ENCODE assay signal across 1 cellular context in the genomic region with DNA sequence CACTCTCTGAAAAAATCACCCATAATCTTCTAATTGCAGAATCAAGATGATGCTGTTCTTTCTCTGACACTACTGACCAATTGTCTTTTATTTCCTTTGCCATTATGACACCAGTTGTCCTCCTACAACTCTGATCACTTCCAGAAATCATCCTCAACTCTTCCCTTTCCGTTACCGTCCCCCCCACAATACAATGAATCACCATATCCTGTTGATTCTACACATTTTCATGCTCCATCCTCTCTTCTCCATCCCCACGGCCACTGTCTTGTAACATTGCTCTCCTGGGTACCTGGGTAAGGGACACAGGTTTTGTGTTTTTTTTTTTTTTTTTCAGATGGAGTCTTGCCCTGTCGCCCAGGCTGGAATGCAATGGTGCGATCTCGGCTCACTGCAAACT.
TF ChIP-seq lines count a peak whose summit lies in the region.

No MANE protein-coding gene starts in this region.

TF ChIP-seq in PFSK-1, 5 proteins besides CTCF, POLR2A, EP300 and RAD21:
- no peak for TF ChIP-seq SIN3A (IDR thresholded peaks at IDR 0.05; ENCODE audit: borderline replicate concordance, insufficient read depth, low read length)
- peak; percentile 71 for TF ChIP-seq FOXP2 (optimal IDR thresholded peaks at IDR 0.05; ENCODE audit: borderline replicate concordance, extremely low read depth, extremely low read length, insufficient read depth)
